ENCODE assay signal across 21 cellular contexts in genomic region chr3:110685630-110686029, GRCh38.
"Had no signal": no experiment of that assay in that cellular context is flagged by ENCODE, and none has a peak within 500 bp of the region (broad histone marks: within the 10 kb centered on the region; RNA-seq: fewer than 3 reads in every experiment).

No MANE protein-coding gene starts in this region.

- H3K4me1 ChIP-seq: foreskin keratinocyte, left lung, psoas muscle, thyroid gland had no signal

- H3K36me3 Mint-ChIP-seq: activated naive CD4-positive, alpha-beta T cell treated with anti-CD3 and anti-CD28 coated beads, Interleukin-2, amount 50 U/mL, for 24 hours; brain; immature natural killer cell; naive thymus-derived CD4-positive, alpha-beta T cell had no signal

- H3K4me3 ChIP-seq: left lung, lung, ovary, psoas muscle, thyroid gland had no signal

- H3K4me1 Mint-ChIP-seq: activated CD4-positive, alpha-beta T cell treated with anti-CD3 and anti-CD28 coated beads, Interleukin-2, amount 10 ng/mL, durations not matched to agents 7 days and 5 days; activated naive CD4-positive, alpha-beta T cell treated with anti-CD3 and anti-CD28 coated beads, Interleukin-2, amount 50 U/mL, for 24 hours; immature natural killer cell; naive thymus-derived CD4-positive, alpha-beta T cell had no signal

- ATAC-seq: activated CD8-positive, alpha-beta T cell treated with anti-CD3 and anti-CD28 coated beads, Interleukin-2, amount 10 ng/mL, durations not matched to agents 7 days and 5 days; foreskin keratinocyte; left lung; naive thymus-derived CD4-positive, alpha-beta T cell; psoas muscle; right cardiac atrium; stimulated activated naive CD8-positive, alpha-beta T cell treated with anti-CD3 and anti-CD28 coated beads, Interleukin-15, Interleukin-2, amounts not matched to agents 100 U/mL and 50 U/mL, for 24 hours; T-helper 17 cell had no signal

- H3K4me3 Mint-ChIP-seq: activated CD4-positive, alpha-beta T cell treated with anti-CD3 and anti-CD28 coated beads, Interleukin-2, amount 10 ng/mL, durations not matched to agents 7 days and 5 days; activated CD8-positive, alpha-beta T cell treated with anti-CD3 and anti-CD28 coated beads, Interleukin-2, amount 10 ng/mL, durations not matched to agents 7 days and 5 days; activated naive CD4-positive, alpha-beta T cell treated with anti-CD3 and anti-CD28 coated beads, Interleukin-2, amount 50 U/mL, for 24 hours; brain; immature natural killer cell; naive thymus-derived CD4-positive, alpha-beta T cell; T-helper 17 cell had no signal

- H3K27me3 ChIP-seq: foreskin keratinocyte, left lung, ovary, thyroid gland had no signal

- FAIRE-seq: endometrium had no signal

- H3K36me3 ChIP-seq: left lung, ovary, thyroid gland had no signal

- H3K9me3 ChIP-seq: left lung, psoas muscle, thyroid gland had no signal

- H3K27ac ChIP-seq: foreskin keratinocyte, left lung, ovary, psoas muscle, thyroid gland had no signal

- DNase-seq: activated CD4-positive, alpha-beta T cell treated with anti-CD3 and anti-CD28 coated beads, Interleukin-2, amount 10 ng/mL, durations not matched to agents 7 days and 5 days; activated CD8-positive, alpha-beta T cell treated with anti-CD3 and anti-CD28 coated beads, Interleukin-2, amount 10 ng/mL, durations not matched to agents 7 days and 5 days; activated gamma-delta T cell treated with Interleukin-2 at 50 U/mL for 16 hours; aorta; foreskin keratinocyte; immature natural killer cell; left lung; naive thymus-derived CD4-positive, alpha-beta T cell; ovary; psoas muscle; right cardiac atrium; stimulated activated CD4-positive, alpha-beta T cell treated with anti-CD3 and anti-CD28 coated beads, Interleukin-12 subunit alpha, Interleukin-12 subunit beta, amount 100 ng/mL, for 4 hours; stimulated activated CD4-positive, alpha-beta T cell treated with anti-CD3 and anti-CD28 coated beads, Interleukin-4, amount 100 ng/mL, for 4 hours; stimulated activated naive CD8-positive, alpha-beta T cell treated with anti-CD3 and anti-CD28 coated beads, Interleukin-15, Interleukin-2, amounts not matched to agents 100 U/mL and 50 U/mL, for 24 hours; SW 1271; T-helper 17 cell; thyroid gland had no signal

- H3K9me3 Mint-ChIP-seq: activated CD4-positive, alpha-beta T cell treated with anti-CD3 and anti-CD28 coated beads, Interleukin-2, amount 10 ng/mL, durations not matched to agents 7 days and 5 days; activated naive CD4-positive, alpha-beta T cell treated with anti-CD3 and anti-CD28 coated beads, Interleukin-2, amount 50 U/mL, for 24 hours had no signal

- H3K27ac Mint-ChIP-seq: activated CD4-positive, alpha-beta T cell treated with anti-CD3 and anti-CD28 coated beads, Interleukin-2, amount 10 ng/mL, durations not matched to agents 7 days and 5 days; activated CD8-positive, alpha-beta T cell treated with anti-CD3 and anti-CD28 coated beads, Interleukin-2, amount 10 ng/mL, durations not matched to agents 7 days and 5 days; activated naive CD4-positive, alpha-beta T cell treated with anti-CD3 and anti-CD28 coated beads, Interleukin-2, amount 50 U/mL, for 24 hours; immature natural killer cell; naive thymus-derived CD4-positive, alpha-beta T cell; T-helper 17 cell had no signal

- H3K27me3 Mint-ChIP-seq: brain had no signal
